8 cellular contexts compared by ENCODE assay signal in genomic region chr7:95199779-95200558, GRCh38.
DNase-seq lines count a peak whose midpoint lies in the region; ATAC-seq and FAIRE-seq lines count a peak whose summit lies in the region.

No MANE protein-coding gene starts in this region.

- no peaks in the 10 kb centered on the region for H3K4me1 Mint-ChIP-seq in activated CD4-positive, alpha-beta T cell treated with anti-CD3 and anti-CD28 coated beads, Interleukin-2, amount 10 ng/mL, durations not matched to agents 7 days and 5 days

- ATAC-seq in Right ventricle myocardium superior (ENCODE audit: poor library complexity) (peak; percentile 92), GM18502 (IDR thresholded peaks at IDR 0.05; ENCODE audit: poor library complexity, unreplicated experiment) (no peak)

- H3K4me3 Mint-ChIP-seq in activated CD4-positive, alpha-beta T cell treated with anti-CD3 and anti-CD28 coated beads, Interleukin-2, amount 10 ng/mL, durations not matched to agents 7 days and 5 days: no peak overlapping the region

- peak; percentile 2 for DNase-seq in activated CD4-positive, alpha-beta T cell treated with anti-CD3 and anti-CD28 coated beads for 48 hours
- no peak for DNase-seq in activated CD4-positive, alpha-beta T cell treated with anti-CD3 and anti-CD28 coated beads, Interleukin-2, amount 10 ng/mL, durations not matched to agents 7 days and 5 days
- DNase-seq in NCI-H1417 (lab: John Stamatoyannopoulos, UW) (peak; percentile 31 to 90 (median 53)), Right ventricle myocardium superior (no peak), retina (peak; percentile 56), cerebellar nuclear complex (lab: John Stamatoyannopoulos, UW) (no peak)

- no peaks in the 10 kb centered on the region for H3K36me3 Mint-ChIP-seq in activated CD4-positive, alpha-beta T cell treated with anti-CD3 and anti-CD28 coated beads, Interleukin-2, amount 10 ng/mL, durations not matched to agents 7 days and 5 days (ENCODE audit: low read depth)

- peak; percentile 93 for FAIRE-seq in TTC549 (lab: Jason Lieb, UNC)

- no peaks in the 10 kb centered on the region for H3K27me3 Mint-ChIP-seq in activated CD4-positive, alpha-beta T cell treated with anti-CD3 and anti-CD28 coated beads, Interleukin-2, amount 10 ng/mL, durations not matched to agents 7 days and 5 days

- CTCF ChIA-PET in activated CD4-positive, alpha-beta T cell treated with anti-CD3 and anti-CD28 coated beads, Interleukin-2, amount 10 ng/mL, durations not matched to agents 7 days and 5 days (lab: Charles Lee): no interaction called here

- POLR2A ChIA-PET in activated CD4-positive, alpha-beta T cell treated with anti-CD3 and anti-CD28 coated beads, Interleukin-2, amount 10 ng/mL, durations not matched to agents 7 days and 5 days (lab: Charles Lee): interaction anchor here (0.6 kb wide), 1 partner anchor 1149 kb away, joined by 3 read pairs; no protein-coding TSS in a partner anchor

- H3K9me3 Mint-ChIP-seq in activated CD4-positive, alpha-beta T cell treated with anti-CD3 and anti-CD28 coated beads, Interleukin-2, amount 10 ng/mL, durations not matched to agents 7 days and 5 days: no peaks in the 10 kb centered on the region

- H3K27ac Mint-ChIP-seq in activated CD4-positive, alpha-beta T cell treated with anti-CD3 and anti-CD28 coated beads, Interleukin-2, amount 10 ng/mL, durations not matched to agents 7 days and 5 days: no peak overlapping the region

- intact Hi-C loops in Right ventricle myocardium superior (cut with DNase I): no loop called here

Comparison
In these comparisons a context has a peak if more than half of its experiments do, and no peak if none do; other contexts are left out.
1. DNase-seq: peak in activated CD4-positive, alpha-beta T cell treated with anti-CD3 and anti-CD28 coated beads for 48 hours (single experiment), NCI-H1417 (3 of 3) and retina (single experiment); none in activated CD4-positive, alpha-beta T cell treated with anti-CD3 and anti-CD28 coated beads, Interleukin-2, amount 10 ng/mL, durations not matched to agents 7 days and 5 days (single experiment), Right ventricle myocardium superior (single experiment) and cerebellar nuclear complex (0 of 2).